ENCODE assay signal across 2 cellular contexts in the genomic region with DNA sequence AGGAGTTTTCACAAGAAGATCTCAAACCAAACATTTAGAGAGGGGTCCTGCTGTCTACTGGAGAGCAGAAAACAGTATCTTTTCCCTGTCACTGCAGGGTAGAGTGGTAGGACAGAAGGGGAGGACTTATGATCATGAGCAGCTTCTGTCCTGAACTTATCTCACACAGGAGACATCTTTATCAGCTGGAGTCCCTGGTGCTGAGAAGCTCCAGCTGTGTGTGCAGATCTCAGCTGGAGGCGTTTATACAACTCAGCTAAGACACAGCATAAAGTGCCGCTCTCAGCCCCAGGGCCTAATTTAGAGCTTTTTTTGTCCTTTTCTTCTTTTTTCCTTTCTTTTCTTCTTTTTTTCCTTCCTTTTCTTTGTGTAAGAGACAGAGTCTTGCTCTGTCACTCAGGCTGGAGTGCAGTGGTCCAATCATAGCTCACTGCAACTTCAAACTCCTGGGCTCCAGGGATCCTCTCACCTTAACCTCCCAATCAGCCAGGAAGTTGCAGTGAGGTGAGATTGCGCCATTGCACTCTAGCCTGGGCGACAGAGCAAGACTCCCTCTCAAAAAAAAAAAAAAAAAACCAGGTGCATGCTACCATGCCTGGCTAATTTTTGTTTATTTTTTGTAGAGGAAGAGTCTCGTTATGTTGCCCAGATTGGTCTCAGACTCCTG.
TF ChIP-seq lines count a peak whose summit lies in the region.

No MANE protein-coding gene starts in this region.

TF ChIP-seq in HEK293, 187 proteins besides CTCF, POLR2A, EP300 and RAD21:
- TF ChIP-seq ZIC2 (tag by site-specific recombination; IDR thresholded peaks at IDR 0.05) = peak; percentile 77
- TF ChIP-seq ZNF544 (tag by site-specific recombination; IDR thresholded peaks at IDR 0.05) = no peak
TF ChIP-seq in HEK293: peak in this region for 1.

TF ChIP-seq in WTC11, 78 proteins besides CTCF, POLR2A, EP300 and RAD21:
- TF ChIP-seq, protein P1, sequence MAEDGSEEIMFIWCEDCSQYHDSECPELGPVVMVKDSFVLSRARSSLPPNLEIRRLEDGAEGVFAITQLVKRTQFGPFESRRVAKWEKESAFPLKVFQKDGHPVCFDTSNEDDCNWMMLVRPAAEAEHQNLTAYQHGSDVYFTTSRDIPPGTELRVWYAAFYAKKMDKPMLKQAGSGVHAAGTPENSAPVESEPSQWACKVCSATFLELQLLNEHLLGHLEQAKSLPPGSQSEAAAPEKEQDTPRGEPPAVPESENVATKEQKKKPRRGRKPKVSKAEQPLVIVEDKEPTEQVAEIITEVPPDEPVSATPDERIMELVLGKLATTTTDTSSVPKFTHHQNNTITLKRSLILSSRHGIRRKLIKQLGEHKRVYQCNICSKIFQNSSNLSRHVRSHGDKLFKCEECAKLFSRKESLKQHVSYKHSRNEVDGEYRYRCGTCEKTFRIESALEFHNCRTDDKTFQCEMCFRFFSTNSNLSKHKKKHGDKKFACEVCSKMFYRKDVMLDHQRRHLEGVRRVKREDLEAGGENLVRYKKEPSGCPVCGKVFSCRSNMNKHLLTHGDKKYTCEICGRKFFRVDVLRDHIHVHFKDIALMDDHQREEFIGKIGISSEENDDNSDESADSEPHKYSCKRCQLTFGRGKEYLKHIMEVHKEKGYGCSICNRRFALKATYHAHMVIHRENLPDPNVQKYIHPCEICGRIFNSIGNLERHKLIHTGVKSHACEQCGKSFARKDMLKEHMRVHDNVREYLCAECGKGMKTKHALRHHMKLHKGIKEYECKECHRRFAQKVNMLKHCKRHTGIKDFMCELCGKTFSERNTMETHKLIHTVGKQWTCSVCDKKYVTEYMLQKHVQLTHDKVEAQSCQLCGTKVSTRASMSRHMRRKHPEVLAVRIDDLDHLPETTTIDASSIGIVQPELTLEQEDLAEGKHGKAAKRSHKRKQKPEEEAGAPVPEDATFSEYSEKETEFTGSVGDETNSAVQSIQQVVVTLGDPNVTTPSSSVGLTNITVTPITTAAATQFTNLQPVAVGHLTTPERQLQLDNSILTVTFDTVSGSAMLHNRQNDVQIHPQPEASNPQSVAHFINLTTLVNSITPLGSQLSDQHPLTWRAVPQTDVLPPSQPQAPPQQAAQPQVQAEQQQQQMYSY (CRISPR knock-in tag; IDR thresholded peaks at IDR 0.05) = no peak
- TF ChIP-seq SMAD3 (CRISPR knock-in tag; IDR thresholded peaks at IDR 0.05; ENCODE audit: borderline replicate concordance) = no peak
- no peak for TF ChIP-seq MYBL2 (CRISPR knock-in tag; IDR thresholded peaks at IDR 0.05)
- TF ChIP-seq, protein P2, sequence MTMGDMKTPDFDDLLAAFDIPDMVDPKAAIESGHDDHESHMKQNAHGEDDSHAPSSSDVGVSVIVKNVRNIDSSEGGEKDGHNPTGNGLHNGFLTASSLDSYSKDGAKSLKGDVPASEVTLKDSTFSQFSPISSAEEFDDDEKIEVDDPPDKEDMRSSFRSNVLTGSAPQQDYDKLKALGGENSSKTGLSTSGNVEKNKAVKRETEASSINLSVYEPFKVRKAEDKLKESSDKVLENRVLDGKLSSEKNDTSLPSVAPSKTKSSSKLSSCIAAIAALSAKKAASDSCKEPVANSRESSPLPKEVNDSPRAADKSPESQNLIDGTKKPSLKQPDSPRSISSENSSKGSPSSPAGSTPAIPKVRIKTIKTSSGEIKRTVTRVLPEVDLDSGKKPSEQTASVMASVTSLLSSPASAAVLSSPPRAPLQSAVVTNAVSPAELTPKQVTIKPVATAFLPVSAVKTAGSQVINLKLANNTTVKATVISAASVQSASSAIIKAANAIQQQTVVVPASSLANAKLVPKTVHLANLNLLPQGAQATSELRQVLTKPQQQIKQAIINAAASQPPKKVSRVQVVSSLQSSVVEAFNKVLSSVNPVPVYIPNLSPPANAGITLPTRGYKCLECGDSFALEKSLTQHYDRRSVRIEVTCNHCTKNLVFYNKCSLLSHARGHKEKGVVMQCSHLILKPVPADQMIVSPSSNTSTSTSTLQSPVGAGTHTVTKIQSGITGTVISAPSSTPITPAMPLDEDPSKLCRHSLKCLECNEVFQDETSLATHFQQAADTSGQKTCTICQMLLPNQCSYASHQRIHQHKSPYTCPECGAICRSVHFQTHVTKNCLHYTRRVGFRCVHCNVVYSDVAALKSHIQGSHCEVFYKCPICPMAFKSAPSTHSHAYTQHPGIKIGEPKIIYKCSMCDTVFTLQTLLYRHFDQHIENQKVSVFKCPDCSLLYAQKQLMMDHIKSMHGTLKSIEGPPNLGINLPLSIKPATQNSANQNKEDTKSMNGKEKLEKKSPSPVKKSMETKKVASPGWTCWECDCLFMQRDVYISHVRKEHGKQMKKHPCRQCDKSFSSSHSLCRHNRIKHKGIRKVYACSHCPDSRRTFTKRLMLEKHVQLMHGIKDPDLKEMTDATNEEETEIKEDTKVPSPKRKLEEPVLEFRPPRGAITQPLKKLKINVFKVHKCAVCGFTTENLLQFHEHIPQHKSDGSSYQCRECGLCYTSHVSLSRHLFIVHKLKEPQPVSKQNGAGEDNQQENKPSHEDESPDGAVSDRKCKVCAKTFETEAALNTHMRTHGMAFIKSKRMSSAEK (CRISPR knock-in tag; IDR thresholded peaks at IDR 0.05; ENCODE audit: borderline replicate concordance) = no peak
- no peak for TF ChIP-seq CBFB (CRISPR knock-in tag; IDR thresholded peaks at IDR 0.05; ENCODE audit: low read depth)
- no peak for TF ChIP-seq FOXP1 (CRISPR knock-in tag; IDR thresholded peaks at IDR 0.05; ENCODE audit: borderline replicate concordance)
- TF ChIP-seq FOXK1 (CRISPR knock-in tag; IDR thresholded peaks at IDR 0.05) = no peak
- no peak for TF ChIP-seq SMAD4 (CRISPR knock-in tag; IDR thresholded peaks at IDR 0.05)
- TF ChIP-seq, protein P3, sequence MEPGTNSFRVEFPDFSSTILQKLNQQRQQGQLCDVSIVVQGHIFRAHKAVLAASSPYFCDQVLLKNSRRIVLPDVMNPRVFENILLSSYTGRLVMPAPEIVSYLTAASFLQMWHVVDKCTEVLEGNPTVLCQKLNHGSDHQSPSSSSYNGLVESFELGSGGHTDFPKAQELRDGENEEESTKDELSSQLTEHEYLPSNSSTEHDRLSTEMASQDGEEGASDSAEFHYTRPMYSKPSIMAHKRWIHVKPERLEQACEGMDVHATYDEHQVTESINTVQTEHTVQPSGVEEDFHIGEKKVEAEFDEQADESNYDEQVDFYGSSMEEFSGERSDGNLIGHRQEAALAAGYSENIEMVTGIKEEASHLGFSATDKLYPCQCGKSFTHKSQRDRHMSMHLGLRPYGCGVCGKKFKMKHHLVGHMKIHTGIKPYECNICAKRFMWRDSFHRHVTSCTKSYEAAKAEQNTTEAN (CRISPR knock-in tag; IDR thresholded peaks at IDR 0.05) = no peak
- TF ChIP-seq MXD4 (CRISPR knock-in tag; IDR thresholded peaks at IDR 0.05; ENCODE audit: borderline replicate concordance) = no peak
- no peak for TF ChIP-seq NFATC4 (CRISPR knock-in tag; IDR thresholded peaks at IDR 0.05)
- TF ChIP-seq, protein P4, sequence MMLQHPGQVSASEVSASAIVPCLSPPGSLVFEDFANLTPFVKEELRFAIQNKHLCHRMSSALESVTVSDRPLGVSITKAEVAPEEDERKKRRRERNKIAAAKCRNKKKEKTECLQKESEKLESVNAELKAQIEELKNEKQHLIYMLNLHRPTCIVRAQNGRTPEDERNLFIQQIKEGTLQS (CRISPR knock-in tag; conservative IDR thresholded peaks at IDR 0.05) = no peak
